In the genomic region with DNA sequence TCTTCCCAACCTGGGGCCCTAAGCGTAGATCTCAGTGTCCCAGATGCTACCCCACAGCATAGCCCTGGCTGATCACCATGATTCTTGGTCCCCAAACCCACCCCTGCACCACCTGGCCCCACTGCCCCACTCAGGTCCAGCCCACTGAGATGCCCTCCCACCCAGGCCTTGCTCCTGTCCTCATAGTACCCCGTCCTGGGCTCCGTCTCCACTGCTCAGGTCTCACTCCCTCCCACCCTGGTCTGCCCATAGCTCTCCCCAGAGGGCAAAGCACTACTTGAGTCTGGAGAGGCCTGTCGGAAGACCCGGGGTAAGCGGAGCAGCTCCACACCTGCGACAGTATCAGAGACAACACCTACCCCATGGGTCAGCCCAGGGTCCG, we compare ENCODE assay signal across 22 cellular contexts. TPM values are rescaled to one million over a fixed set of nuclear protein-coding genes. Genes with fewer than 3 reads are reported as not detected.
A peak's percentile ranks its signal among the peaks of the same experiment; 100 is the strongest.
DNase-seq lines count a peak whose midpoint lies in the region; ATAC-seq and TF ChIP-seq lines count a peak whose summit lies in the region.
"Had no signal": no experiment of that assay in that cellular context is flagged by ENCODE, and none has a peak within 500 bp of the region (broad histone marks: within the 10 kb centered on the region; RNA-seq: fewer than 3 reads in every experiment).

No MANE protein-coding gene starts in this region.

- no peaks in the 10 kb centered on the region for H3K27me3 Mint-ChIP-seq in activated CD8-positive, alpha-beta memory T cell treated with anti-CD3 and anti-CD28 coated beads, Interleukin-2, amount 10 ng/mL, durations not matched to agents 7 days and 5 days
- H3K27me3 Mint-ChIP-seq in activated CD8-positive, alpha-beta T cell treated with anti-CD3 and anti-CD28 coated beads for 36 hours = no peaks in the 10 kb centered on the region

- CTCF ChIA-PET in activated CD8-positive, alpha-beta memory T cell treated with anti-CD3 and anti-CD28 coated beads, Interleukin-2, amount 10 ng/mL, durations not matched to agents 7 days and 5 days (lab: Charles Lee) = interaction anchor here (0.6 to 5.0 kb wide), 9 partner anchors 13 to 374 kb away, joined by 3 to 24 read pairs (median 3); a partner anchor contains a TSS
- CTCF ChIA-PET in activated CD8-positive, alpha-beta T cell treated with anti-CD3 and anti-CD28 coated beads for 36 hours (lab: Charles Lee) = interaction anchor here (0.7 to 3.4 kb wide), 5 partner anchors 12 to 393 kb away, joined by 3 to 9 read pairs (median 4); no protein-coding TSS in a partner anchor

- no peaks in the 10 kb centered on the region for H3K9me3 Mint-ChIP-seq in activated CD8-positive, alpha-beta memory T cell treated with anti-CD3 and anti-CD28 coated beads, Interleukin-2, amount 10 ng/mL, durations not matched to agents 7 days and 5 days (ENCODE audit: low read depth)
- H3K9me3 Mint-ChIP-seq in activated CD8-positive, alpha-beta T cell treated with anti-CD3 and anti-CD28 coated beads for 36 hours = no peaks in the 10 kb centered on the region
- H3K9me3 Mint-ChIP-seq in stimulated activated effector memory CD8-positive, alpha-beta T cell treated with anti-CD3 and anti-CD28 coated beads, Interleukin-12 subunit alpha, Interleukin-12 subunit beta, amount 100 ng/mL, for 72 hours = no peaks in the 10 kb centered on the region

- peaks cover 9% of the 10 kb centered on the region for H3K36me3 ChIP-seq in iPS-15b (ENCODE audit: control insufficient read depth, insufficient read depth, low read length)
- H3K36me3 ChIP-seq: HAP-1, uterus had no signal

- H3K4me1 ChIP-seq in iPS-15b (ENCODE audit: control insufficient read depth, insufficient read depth, low read length) = no peaks in the 10 kb centered on the region
- H3K4me1 ChIP-seq: HAP-1, parathyroid adenoma had no signal

- H3K4me1 Mint-ChIP-seq in activated CD8-positive, alpha-beta memory T cell treated with anti-CD3 and anti-CD28 coated beads, Interleukin-2, amount 10 ng/mL, durations not matched to agents 7 days and 5 days = peaks cover 54% of the 10 kb centered on the region
- peaks cover 52% of the 10 kb centered on the region for H3K4me1 Mint-ChIP-seq in activated CD8-positive, alpha-beta T cell treated with anti-CD3 and anti-CD28 coated beads for 36 hours (ENCODE audit: low read depth)
- peaks cover 77% of the 10 kb centered on the region for H3K4me1 Mint-ChIP-seq in stimulated activated effector memory CD8-positive, alpha-beta T cell treated with anti-CD3 and anti-CD28 coated beads, Interleukin-12 subunit alpha, Interleukin-12 subunit beta, amount 100 ng/mL, for 72 hours

- no peak for TF ChIP-seq CTCF in activated CD8-positive, alpha-beta T cell treated with anti-CD3 and anti-CD28 coated beads for 36 hours (IDR thresholded peaks at IDR 0.05)

- POLR2A ChIA-PET in activated CD8-positive, alpha-beta T cell treated with anti-CD3 and anti-CD28 coated beads for 36 hours (lab: Charles Lee) = interaction anchor here (0.8 to 1.4 kb wide), 2 partner anchors 12 to 47 kb away, joined by 3 read pairs; no protein-coding TSS in a partner anchor

- peak overlapping the region; percentile 34 for H3K27ac Mint-ChIP-seq in activated CD8-positive, alpha-beta memory T cell treated with anti-CD3 and anti-CD28 coated beads, Interleukin-2, amount 10 ng/mL, durations not matched to agents 7 days and 5 days
- H3K27ac Mint-ChIP-seq in activated CD8-positive, alpha-beta T cell treated with anti-CD3 and anti-CD28 coated beads for 36 hours = peak overlapping the region; percentile 34
- peak overlapping the region; percentile 93 for H3K27ac Mint-ChIP-seq in stimulated activated effector memory CD8-positive, alpha-beta T cell treated with anti-CD3 and anti-CD28 coated beads, Interleukin-12 subunit alpha, Interleukin-12 subunit beta, amount 100 ng/mL, for 72 hours

- H3K36me3 Mint-ChIP-seq in activated CD8-positive, alpha-beta memory T cell treated with anti-CD3 and anti-CD28 coated beads, Interleukin-2, amount 10 ng/mL, durations not matched to agents 7 days and 5 days = no peaks in the 10 kb centered on the region
- H3K36me3 Mint-ChIP-seq in activated CD8-positive, alpha-beta T cell treated with anti-CD3 and anti-CD28 coated beads for 36 hours (ENCODE audit: low read depth) = peaks cover 3% of the 10 kb centered on the region
- peaks cover 56% of the 10 kb centered on the region for H3K36me3 Mint-ChIP-seq in stimulated activated effector memory CD8-positive, alpha-beta T cell treated with anti-CD3 and anti-CD28 coated beads, Interleukin-12 subunit alpha, Interleukin-12 subunit beta, amount 100 ng/mL, for 72 hours

- no peaks in the 10 kb centered on the region for H3K27me3 ChIP-seq in iPS-15b (ENCODE audit: control insufficient read depth, insufficient read depth, low read length)
- H3K27me3 ChIP-seq: uterus had no signal

- H3K4me3 Mint-ChIP-seq in activated CD8-positive, alpha-beta memory T cell treated with anti-CD3 and anti-CD28 coated beads, Interleukin-2, amount 10 ng/mL, durations not matched to agents 7 days and 5 days = no peak overlapping the region
- no peak overlapping the region for H3K4me3 Mint-ChIP-seq in activated CD8-positive, alpha-beta T cell treated with anti-CD3 and anti-CD28 coated beads for 36 hours
- no peak overlapping the region for H3K4me3 Mint-ChIP-seq in stimulated activated effector memory CD8-positive, alpha-beta T cell treated with anti-CD3 and anti-CD28 coated beads, Interleukin-12 subunit alpha, Interleukin-12 subunit beta, amount 100 ng/mL, for 72 hours

- H3K4me3 ChIP-seq in iPS-15b (ENCODE audit: low read depth, low read length) = no peak overlapping the region
- H3K4me3 ChIP-seq: HAP-1, SK-N-MC, uterus had no signal

- intact Hi-C loops in activated CD8-positive, alpha-beta T cell treated with anti-CD3 and anti-CD28 coated beads for 36 hours (cut with micrococcal nuclease) = no loop called here

- no peak for ATAC-seq in activated CD8-positive, alpha-beta memory T cell treated with anti-CD3 and anti-CD28 coated beads, Interleukin-2, amount 10 ng/mL, durations not matched to agents 7 days and 5 days
- ATAC-seq in activated CD8-positive, alpha-beta T cell treated with anti-CD3 and anti-CD28 coated beads for 36 hours = no peak
- no peak for ATAC-seq in stimulated activated effector memory CD8-positive, alpha-beta T cell treated with anti-CD3 and anti-CD28 coated beads, Interleukin-12 subunit alpha, Interleukin-12 subunit beta, amount 100 ng/mL, for 72 hours
- ATAC-seq in GM21529 (IDR thresholded peaks at IDR 0.05; ENCODE audit: unreplicated experiment) (no peak), GM19035 (IDR thresholded peaks at IDR 0.05; ENCODE audit: unreplicated experiment) (no peak), HG03521 (IDR thresholded peaks at IDR 0.05; ENCODE audit: unreplicated experiment) (no peak)

- peak overlapping the region; percentile 8 for H3K9ac ChIP-seq in iPS-15b (ENCODE audit: low read depth, low read length)
- H3K9ac ChIP-seq: parathyroid adenoma had no signal

- no peaks in the 10 kb centered on the region for H3K9me3 ChIP-seq in iPS-15b (ENCODE audit: control insufficient read depth, insufficient read depth, low read length)
- H3K9me3 ChIP-seq: HAP-1, uterus had no signal

- DNase-seq in activated CD8-positive, alpha-beta memory T cell treated with anti-CD3 and anti-CD28 coated beads, Interleukin-2, amount 10 ng/mL, durations not matched to agents 7 days and 5 days = no peak
- no peak for DNase-seq in activated CD8-positive, alpha-beta memory T cell treated with anti-CD3 and anti-CD28 coated beads for 24 hours
- DNase-seq in activated CD8-positive, alpha-beta T cell treated with anti-CD3 and anti-CD28 coated beads for 36 hours = no peak
- no peak for DNase-seq in stimulated activated effector memory CD8-positive, alpha-beta T cell treated with anti-CD3 and anti-CD28 coated beads, Interleukin-12 subunit alpha, Interleukin-12 subunit beta, amount 100 ng/mL, for 72 hours (ENCODE audit: low spot score in 2 of 2)
- DNase-seq: activated effector memory CD4-positive, alpha-beta T cell treated with anti-CD3 and anti-CD28 coated beads, Interleukin-2, amount 50 U/mL, for 16 hours; central memory CD4-positive, alpha-beta T cell; DMS153; effector CD8-positive, alpha-beta T cell; GDM1; islet precursor cell; mammary epithelial cell; NCI-H1694; stimulated activated CD4-positive, alpha-beta T cell treated with anti-CD3 and anti-CD28 coated beads, Interleukin-1b, Interleukin-23, amount 100 ng/mL, for 48 hours; T-helper 9 cell had no signal

RNA-seq across cellular contexts. Expression of a gene that starts 35.8 kb away (rescaled TPM):
- 10 to 100 TPM; 29.6 to 30.0 TPM for total RNA-seq in activated CD8-positive, alpha-beta memory T cell treated with anti-CD3 and anti-CD28 coated beads, Interleukin-2, amount 10 ng/mL, durations not matched to agents 7 days and 5 days
- total RNA-seq in activated CD8-positive, alpha-beta T cell treated with anti-CD3 and anti-CD28 coated beads for 36 hours = 10 to 100 TPM; 48.6 to 54.9 TPM

RNA-seq across cellular contexts. Expression of a gene that starts 48.2 kb away (rescaled TPM):
- total RNA-seq in activated CD8-positive, alpha-beta memory T cell treated with anti-CD3 and anti-CD28 coated beads, Interleukin-2, amount 10 ng/mL, durations not matched to agents 7 days and 5 days = 10 to 100 TPM; 22.9 to 33.7 TPM
- total RNA-seq in activated CD8-positive, alpha-beta T cell treated with anti-CD3 and anti-CD28 coated beads for 36 hours = 10 to 100 TPM; 20.1 to 21.9 TPM

RNA-seq across cellular contexts. Expression of a gene that starts 54.5 kb away (rescaled TPM):
- total RNA-seq in activated CD8-positive, alpha-beta memory T cell treated with anti-CD3 and anti-CD28 coated beads, Interleukin-2, amount 10 ng/mL, durations not matched to agents 7 days and 5 days = 100 to 1,000 TPM; 197 to 247 TPM
- total RNA-seq in activated CD8-positive, alpha-beta T cell treated with anti-CD3 and anti-CD28 coated beads for 36 hours = 100 to 1,000 TPM in 1 of 2 experiments, 10 to 100 TPM in 1; 98.2 to 102 TPM

Comparison
In these comparisons a context has a peak if more than half of its experiments do, and no peak if none do; other contexts are left out.
1. H3K27ac Mint-ChIP-seq: peak in every context shown above with its lines; median percentile 93 in stimulated activated effector memory CD8-positive, alpha-beta T cell treated with anti-CD3 and anti-CD28 coated beads, Interleukin-12 subunit alpha, Interleukin-12 subunit beta, amount 100 ng/mL, for 72 hours; 34 in activated CD8-positive, alpha-beta memory T cell treated with anti-CD3 and anti-CD28 coated beads, Interleukin-2, amount 10 ng/mL, durations not matched to agents 7 days and 5 days; 34 in activated CD8-positive, alpha-beta T cell treated with anti-CD3 and anti-CD28 coated beads for 36 hours.